ENCODE assay signal across 1 cellular context in the genomic region with DNA sequence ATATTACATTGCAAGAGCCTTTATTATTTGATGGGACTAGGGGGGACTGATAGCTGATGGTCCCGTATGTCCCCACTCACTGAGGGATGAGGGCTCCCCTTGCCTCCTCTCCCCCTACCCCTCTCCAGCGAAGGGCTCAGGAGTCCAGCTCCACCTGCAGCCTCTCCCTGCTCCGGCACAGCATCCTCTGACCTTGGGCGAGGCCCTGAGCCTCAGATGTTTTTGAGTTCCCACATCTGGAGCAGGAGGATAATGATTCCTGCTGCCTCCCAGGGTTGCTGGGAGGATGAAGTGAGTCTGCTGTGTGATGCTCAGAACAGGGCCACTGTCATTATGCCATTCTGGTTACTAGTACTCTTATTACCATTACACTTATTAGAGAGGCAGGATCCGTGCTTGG.
TF ChIP-seq lines count a peak whose summit lies in the region.

No MANE protein-coding gene starts in this region.

TF ChIP-seq in H1, 55 proteins besides CTCF, POLR2A, EP300 and RAD21:
- TF ChIP-seq HDAC6 (IDR thresholded peaks at IDR 0.05; ENCODE audit: low read depth, low read length) (no peak), SAP30 (IDR thresholded peaks at IDR 0.05; ENCODE audit: insufficient read depth, insufficient replicate concordance, low read length) (no peak), SIRT6 (IDR thresholded peaks at IDR 0.05; ENCODE audit: low read length) (no peak), TAF1 (IDR thresholded peaks at IDR 0.05; ENCODE audit: low read depth, low read length) (no peak), GABPA (IDR thresholded peaks at IDR 0.05; ENCODE audit: borderline replicate concordance, insufficient read depth, low read length) (no peak), CREB1 (IDR thresholded peaks at IDR 0.05) (no peak), ASH2L (IDR thresholded peaks at IDR 0.05; ENCODE audit: low read length) (no peak), TEAD4 (IDR thresholded peaks at IDR 0.05; ENCODE audit: low read depth, low read length) (no peak), SP1 (IDR thresholded peaks at IDR 0.05; ENCODE audit: low read depth, low read length) (no peak), TBP (IDR thresholded peaks at IDR 0.05; ENCODE audit: low read depth, low read length) (no peak), KDM1A (IDR thresholded peaks at IDR 0.05; ENCODE audit: borderline replicate concordance, low read length) (no peak)
- TF ChIP-seq, protein P1, sequence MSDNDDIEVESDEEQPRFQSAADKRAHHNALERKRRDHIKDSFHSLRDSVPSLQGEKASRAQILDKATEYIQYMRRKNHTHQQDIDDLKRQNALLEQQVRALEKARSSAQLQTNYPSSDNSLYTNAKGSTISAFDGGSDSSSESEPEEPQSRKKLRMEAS (IDR thresholded peaks at IDR 0.05): no peak
- TF ChIP-seq, protein P2, sequence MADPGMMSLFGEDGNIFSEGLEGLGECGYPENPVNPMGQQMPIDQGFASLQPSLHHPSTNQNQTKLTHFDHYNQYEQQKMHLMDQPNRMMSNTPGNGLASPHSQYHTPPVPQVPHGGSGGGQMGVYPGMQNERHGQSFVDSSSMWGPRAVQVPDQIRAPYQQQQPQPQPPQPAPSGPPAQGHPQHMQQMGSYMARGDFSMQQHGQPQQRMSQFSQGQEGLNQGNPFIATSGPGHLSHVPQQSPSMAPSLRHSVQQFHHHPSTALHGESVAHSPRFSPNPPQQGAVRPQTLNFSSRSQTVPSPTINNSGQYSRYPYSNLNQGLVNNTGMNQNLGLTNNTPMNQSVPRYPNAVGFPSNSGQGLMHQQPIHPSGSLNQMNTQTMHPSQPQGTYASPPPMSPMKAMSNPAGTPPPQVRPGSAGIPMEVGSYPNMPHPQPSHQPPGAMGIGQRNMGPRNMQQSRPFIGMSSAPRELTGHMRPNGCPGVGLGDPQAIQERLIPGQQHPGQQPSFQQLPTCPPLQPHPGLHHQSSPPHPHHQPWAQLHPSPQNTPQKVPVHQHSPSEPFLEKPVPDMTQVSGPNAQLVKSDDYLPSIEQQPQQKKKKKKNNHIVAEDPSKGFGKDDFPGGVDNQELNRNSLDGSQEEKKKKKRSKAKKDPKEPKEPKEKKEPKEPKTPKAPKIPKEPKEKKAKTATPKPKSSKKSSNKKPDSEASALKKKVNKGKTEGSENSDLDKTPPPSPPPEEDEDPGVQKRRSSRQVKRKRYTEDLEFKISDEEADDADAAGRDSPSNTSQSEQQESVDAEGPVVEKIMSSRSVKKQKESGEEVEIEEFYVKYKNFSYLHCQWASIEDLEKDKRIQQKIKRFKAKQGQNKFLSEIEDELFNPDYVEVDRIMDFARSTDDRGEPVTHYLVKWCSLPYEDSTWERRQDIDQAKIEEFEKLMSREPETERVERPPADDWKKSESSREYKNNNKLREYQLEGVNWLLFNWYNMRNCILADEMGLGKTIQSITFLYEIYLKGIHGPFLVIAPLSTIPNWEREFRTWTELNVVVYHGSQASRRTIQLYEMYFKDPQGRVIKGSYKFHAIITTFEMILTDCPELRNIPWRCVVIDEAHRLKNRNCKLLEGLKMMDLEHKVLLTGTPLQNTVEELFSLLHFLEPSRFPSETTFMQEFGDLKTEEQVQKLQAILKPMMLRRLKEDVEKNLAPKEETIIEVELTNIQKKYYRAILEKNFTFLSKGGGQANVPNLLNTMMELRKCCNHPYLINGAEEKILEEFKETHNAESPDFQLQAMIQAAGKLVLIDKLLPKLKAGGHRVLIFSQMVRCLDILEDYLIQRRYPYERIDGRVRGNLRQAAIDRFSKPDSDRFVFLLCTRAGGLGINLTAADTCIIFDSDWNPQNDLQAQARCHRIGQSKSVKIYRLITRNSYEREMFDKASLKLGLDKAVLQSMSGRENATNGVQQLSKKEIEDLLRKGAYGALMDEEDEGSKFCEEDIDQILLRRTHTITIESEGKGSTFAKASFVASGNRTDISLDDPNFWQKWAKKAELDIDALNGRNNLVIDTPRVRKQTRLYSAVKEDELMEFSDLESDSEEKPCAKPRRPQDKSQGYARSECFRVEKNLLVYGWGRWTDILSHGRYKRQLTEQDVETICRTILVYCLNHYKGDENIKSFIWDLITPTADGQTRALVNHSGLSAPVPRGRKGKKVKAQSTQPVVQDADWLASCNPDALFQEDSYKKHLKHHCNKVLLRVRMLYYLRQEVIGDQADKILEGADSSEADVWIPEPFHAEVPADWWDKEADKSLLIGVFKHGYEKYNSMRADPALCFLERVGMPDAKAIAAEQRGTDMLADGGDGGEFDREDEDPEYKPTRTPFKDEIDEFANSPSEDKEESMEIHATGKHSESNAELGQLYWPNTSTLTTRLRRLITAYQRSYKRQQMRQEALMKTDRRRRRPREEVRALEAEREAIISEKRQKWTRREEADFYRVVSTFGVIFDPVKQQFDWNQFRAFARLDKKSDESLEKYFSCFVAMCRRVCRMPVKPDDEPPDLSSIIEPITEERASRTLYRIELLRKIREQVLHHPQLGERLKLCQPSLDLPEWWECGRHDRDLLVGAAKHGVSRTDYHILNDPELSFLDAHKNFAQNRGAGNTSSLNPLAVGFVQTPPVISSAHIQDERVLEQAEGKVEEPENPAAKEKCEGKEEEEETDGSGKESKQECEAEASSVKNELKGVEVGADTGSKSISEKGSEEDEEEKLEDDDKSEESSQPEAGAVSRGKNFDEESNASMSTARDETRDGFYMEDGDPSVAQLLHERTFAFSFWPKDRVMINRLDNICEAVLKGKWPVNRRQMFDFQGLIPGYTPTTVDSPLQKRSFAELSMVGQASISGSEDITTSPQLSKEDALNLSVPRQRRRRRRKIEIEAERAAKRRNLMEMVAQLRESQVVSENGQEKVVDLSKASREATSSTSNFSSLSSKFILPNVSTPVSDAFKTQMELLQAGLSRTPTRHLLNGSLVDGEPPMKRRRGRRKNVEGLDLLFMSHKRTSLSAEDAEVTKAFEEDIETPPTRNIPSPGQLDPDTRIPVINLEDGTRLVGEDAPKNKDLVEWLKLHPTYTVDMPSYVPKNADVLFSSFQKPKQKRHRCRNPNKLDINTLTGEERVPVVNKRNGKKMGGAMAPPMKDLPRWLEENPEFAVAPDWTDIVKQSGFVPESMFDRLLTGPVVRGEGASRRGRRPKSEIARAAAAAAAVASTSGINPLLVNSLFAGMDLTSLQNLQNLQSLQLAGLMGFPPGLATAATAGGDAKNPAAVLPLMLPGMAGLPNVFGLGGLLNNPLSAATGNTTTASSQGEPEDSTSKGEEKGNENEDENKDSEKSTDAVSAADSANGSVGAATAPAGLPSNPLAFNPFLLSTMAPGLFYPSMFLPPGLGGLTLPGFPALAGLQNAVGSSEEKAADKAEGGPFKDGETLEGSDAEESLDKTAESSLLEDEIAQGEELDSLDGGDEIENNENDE (IDR thresholded peaks at IDR 0.05; ENCODE audit: insufficient replicate concordance, low read length): no peak
